Comparison of ENCODE assay signal across 8 cellular contexts in the genomic region with DNA sequence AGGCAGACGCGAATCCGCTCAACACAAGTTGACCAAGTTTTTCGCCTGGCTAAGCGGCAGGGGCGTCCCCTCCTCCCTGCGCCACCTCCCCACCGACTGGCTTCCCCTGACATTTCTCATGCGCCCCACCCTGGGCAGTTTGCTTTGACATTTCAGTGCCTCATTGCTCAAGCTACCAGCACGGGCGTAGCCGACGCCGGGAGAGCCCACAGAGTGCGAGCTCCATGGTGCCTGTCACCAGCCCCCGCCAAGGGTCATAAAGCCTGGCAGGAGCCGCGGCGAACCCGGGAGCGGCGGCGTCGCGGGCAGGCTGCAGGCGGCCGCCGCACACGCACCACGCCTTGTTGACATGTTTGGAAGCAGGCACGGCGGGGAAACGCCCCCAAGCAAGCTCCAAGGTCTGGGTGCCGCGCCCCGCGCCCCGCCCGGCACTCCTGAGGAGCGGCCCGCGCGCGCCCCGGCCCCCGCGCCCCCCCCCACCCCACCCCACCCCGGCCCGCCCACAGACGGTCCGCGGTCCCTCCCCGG. TPM values are rescaled to one million over a fixed set of nuclear protein-coding genes. Genes with fewer than 3 reads are reported as not detected.
DNase-seq lines count a peak whose midpoint lies in the region; ATAC-seq and TF ChIP-seq lines count a peak whose summit lies in the region.

No MANE protein-coding gene starts in this region.

- H3K36me3 ChIP-seq in thoracic aorta, result no peaks in the 10 kb centered on the region

- TF ChIP-seq CTCF in omental fat pad (IDR thresholded peaks at IDR 0.05), result no peak
- peak; percentile 10 for TF ChIP-seq CTCF in thoracic aorta (IDR thresholded peaks at IDR 0.05)

- peak overlapping the region; percentile 96 for H3K4me3 ChIP-seq in thoracic aorta

- peak; percentile 53 for ATAC-seq in GM21515 (IDR thresholded peaks at IDR 0.05; ENCODE audit: unreplicated experiment)
- ATAC-seq in omental fat pad (ENCODE audit: low FRiP score), result peak; percentile 63
- peak; percentile 17 for ATAC-seq in thoracic aorta (ENCODE audit: insufficient number of reproducible peaks, low FRiP score, low read depth)

- peak overlapping the region; percentile 99 for H3K27ac ChIP-seq in thoracic aorta

- H3K4me1 ChIP-seq in thoracic aorta (ENCODE audit: control insufficient read depth in 1 of 2, low read depth in 2 of 2), result peaks cover 27 to 42% of the 10 kb centered on the region in 2 donors

- DNase-seq in DMS153 treated with DMSO at 0.1 percent for 48 hours (lab: John Stamatoyannopoulos, UW; ENCODE audit: unreplicated experiment) (peak; percentile 41), HuH-7 (ENCODE audit: low spot score) (peak; percentile 40), SIG-M5 treated with dmso at 0.1 percent for 504 hours (lab: John Stamatoyannopoulos, UW; ENCODE audit: unreplicated experiment) (peak; percentile 84), germinal center (ENCODE audit: low spot score) (peak; percentile 77), omental fat pad (ENCODE audit: low spot score) (peak; percentile 44), thoracic aorta (ENCODE audit: low spot score) (peak; percentile 61)
- DNase-seq in activated naive CD4-positive, alpha-beta T cell (lab: John Stamatoyannopoulos, UW), result peak; percentile 55 to 75 (median 59)

- H3K27me3 ChIP-seq in thoracic aorta (replicated peaks; ENCODE audit: insufficient read depth), result no peaks in the 10 kb centered on the region

- no peaks in the 10 kb centered on the region for H3K9me3 ChIP-seq in thoracic aorta

RNA-seq across cellular contexts. Expression of a gene that starts 0.6 kb away (rescaled TPM):
- total RNA-seq in omental fat pad (100 to 1,000 TPM in 1 of 4 donors, 10 to 100 TPM in 3; 62.3 to 121 (median 74.8) TPM), thoracic aorta (100 to 1,000 TPM; 111 to 119 TPM)

RNA-seq across cellular contexts. Expression of a gene that starts 34.4 kb away (rescaled TPM):
- total RNA-seq in omental fat pad (10 to 100 TPM; 13.0 to 31.9 (median 28.5) TPM), thoracic aorta (10 to 100 TPM; 21.4 to 29.1 TPM)

Comparison
In these comparisons a context has a peak if more than half of its experiments do, and no peak if none do; other contexts are left out.
1. Peak in every context shown above with its lines: DNase-seq, ATAC-seq, H3K4me3 ChIP-seq and H3K27ac ChIP-seq.